9 cellular contexts compared by ENCODE assay signal in the genomic region with DNA sequence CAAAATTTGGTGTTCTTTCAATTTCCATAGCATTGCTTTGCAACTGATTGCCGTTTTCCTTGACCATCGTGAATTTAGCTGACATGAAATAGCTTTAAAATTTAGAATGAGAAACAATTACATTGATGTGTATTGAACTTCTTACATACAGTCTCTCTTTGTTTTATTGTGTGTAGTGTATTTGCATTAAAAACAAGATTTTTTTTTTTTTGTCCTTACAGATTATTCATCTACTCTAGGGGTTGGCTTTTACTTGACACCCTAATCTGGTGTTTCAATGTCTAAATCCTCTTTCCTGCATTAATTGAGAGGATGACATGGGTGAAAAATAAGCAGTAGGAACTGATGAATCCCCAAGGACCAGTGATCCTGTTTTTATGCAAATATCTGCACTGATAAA.
"Had no signal": no experiment of that assay in that cellular context is flagged by ENCODE, and none has a peak within 500 bp of the region (broad histone marks: within the 10 kb centered on the region; RNA-seq: fewer than 3 reads in every experiment).

No MANE protein-coding gene starts in this region.

- DNase-seq: GM23248, GOT3, H7, H9, HCEC 1CT, HFFc6 had no signal

- H3K9ac ChIP-seq: GM23248 had no signal

- FAIRE-seq: H1, H54 had no signal

- H3K4me3 ChIP-seq: GM23248, GM23338 had no signal

- H3K27ac ChIP-seq: GM23248 had no signal
